In the genomic region with DNA sequence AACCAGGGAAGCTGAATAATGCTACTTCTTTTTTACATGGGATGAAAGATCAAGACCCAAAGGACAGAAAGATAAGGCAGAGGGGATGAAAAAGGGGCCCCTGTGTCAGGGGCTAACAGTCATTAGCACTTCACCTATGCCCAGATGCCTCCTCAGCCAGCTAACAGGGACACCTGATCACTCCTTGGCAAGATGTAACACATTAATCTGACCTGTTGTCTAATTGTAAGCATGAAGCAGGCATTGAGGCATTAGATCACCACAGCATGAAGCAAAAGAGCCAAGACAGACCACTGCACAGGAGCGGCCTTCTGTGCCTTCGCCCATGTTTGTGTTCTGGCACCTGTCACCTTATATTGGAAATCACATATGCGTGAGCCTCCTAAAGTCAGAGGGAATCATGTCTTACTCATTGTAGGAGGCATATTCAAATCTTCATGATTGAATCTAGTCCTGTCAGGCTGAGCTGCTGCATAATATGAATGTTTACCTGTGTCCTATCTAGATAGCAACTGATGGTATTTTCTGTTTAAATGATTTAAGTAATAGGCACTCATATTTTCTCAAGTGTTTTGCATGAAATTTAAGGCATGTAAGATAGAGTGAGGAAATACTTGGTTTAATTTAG, we compare ENCODE assay signal across 33 cellular contexts. TPM values are rescaled to one million over a fixed set of nuclear protein-coding genes. Genes with fewer than 3 reads are reported as not detected.
DNase-seq lines count a peak whose midpoint lies in the region; ATAC-seq, FAIRE-seq and TF ChIP-seq lines count a peak whose summit lies in the region.
"Had no signal": no experiment of that assay in that cellular context is flagged by ENCODE, and none has a peak within 500 bp of the region (broad histone marks: within the 10 kb centered on the region; RNA-seq: fewer than 3 reads in every experiment).

No MANE protein-coding gene starts in this region.

- no peak for TF ChIP-seq CTCF in DOHH2 (IDR thresholded peaks at IDR 0.05; ENCODE audit: low read depth, low read length, poor library complexity, severe bottlenecking)
- no peak for TF ChIP-seq CTCF in K562 (IDR thresholded peaks at IDR 0.05 in 2 of 3, conservative IDR thresholded peaks at IDR 0.05 in 1 of 3; ENCODE audit: insufficient read depth in 2 of 3, low read depth in 1 of 3, low read length in 3 of 3)
- no peak for TF ChIP-seq CTCF in parathyroid adenoma (IDR thresholded peaks at IDR 0.05)

- H3K36me3 ChIP-seq in DOHH2 (ENCODE audit: control insufficient read depth, low read length): peaks cover 45% of the 10 kb centered on the region
- no peaks in the 10 kb centered on the region for H3K36me3 ChIP-seq in K562 (ENCODE audit: control insufficient read depth, insufficient read depth, low read length)
- H3K36me3 ChIP-seq in parathyroid adenoma (ENCODE audit: control insufficient read depth, insufficient read depth, low read length): no peaks in the 10 kb centered on the region
- H3K36me3 ChIP-seq: heart right ventricle, SJSA1, thoracic aorta had no signal

- H3K4me2 ChIP-seq in DOHH2 (ENCODE audit: low read length) (0 out of 2 replicates have a peak overlapping the region, but pooled peaks have one; percentile 12), K562 (ENCODE audit: insufficient read depth, low read length) (no peak overlapping the region), parathyroid adenoma (ENCODE audit: low read length) (peak overlapping the region; percentile 20)
- H3K4me2 ChIP-seq: KMS-11 had no signal

- no peaks in the 10 kb centered on the region for H3K9me3 ChIP-seq in DOHH2 (ENCODE audit: control insufficient read depth, insufficient read depth, low read length)
- no peaks in the 10 kb centered on the region for H3K9me3 ChIP-seq in K562 (replicated peaks; ENCODE audit: control insufficient read depth, insufficient read depth, low read depth, low read length)
- no peaks in the 10 kb centered on the region for H3K9me3 ChIP-seq in parathyroid adenoma (ENCODE audit: control insufficient read depth, low read length)
- H3K9me3 ChIP-seq: body of pancreas, heart right ventricle, SJSA1, spleen, thoracic aorta had no signal

- H3K79me2 ChIP-seq in DOHH2 (ENCODE audit: control insufficient read depth, low read length) (peaks cover 99% of the 10 kb centered on the region), K562 (ENCODE audit: control insufficient read depth, insufficient read depth, low read length) (no peaks in the 10 kb centered on the region), parathyroid adenoma (peaks cover 40% of the 10 kb centered on the region)

- intact Hi-C loops in K562 (cut with micrococcal nuclease): no loop called here

- H2AFZ ChIP-seq in K562 (ENCODE audit: low read depth, low read length) (no peak overlapping the region), parathyroid adenoma (no peak overlapping the region)

- H4K20me1 ChIP-seq in DOHH2 (ENCODE audit: control insufficient read depth, insufficient read depth, low read depth, low read length): peaks cover 40% of the 10 kb centered on the region
- H4K20me1 ChIP-seq in K562 (replicated peaks; ENCODE audit: control insufficient read depth, insufficient read depth, low read length): peaks cover 9% of the 10 kb centered on the region

- FAIRE-seq in K562 (lab: Jason Lieb, UNC): no peak
- FAIRE-seq: G401.6, GM18507, HTR-8/SVneo, TTC549 had no signal

- H3F3A ChIP-seq in DOHH2 (ENCODE audit: control insufficient read depth, insufficient read depth): no peaks in the 10 kb centered on the region

- H3K9ac ChIP-seq in K562 (ENCODE audit: insufficient read depth in 1 of 2, low read depth in 2 of 2, low read length in 2 of 2) (no peak overlapping the region), parathyroid adenoma (no peak overlapping the region)
- H3K9ac ChIP-seq: KMS-11 had no signal

- CTCF ChIA-PET in K562 (lab: Yijun Ruan, JAX; ENCODE audit: low intra/inter-chr PET ratio): no interaction called here

- no peak overlapping the region for H3K4me3 ChIP-seq in DOHH2 (ENCODE audit: low read length)
- H3K4me3 ChIP-seq in K562: no peak overlapping the region
- H3K4me3 ChIP-seq in parathyroid adenoma (ENCODE audit: low read depth, low read length): no peak overlapping the region
- H3K4me3 ChIP-seq: body of pancreas, heart right ventricle, SJSA1, spleen, thoracic aorta had no signal

- H3K9me2 ChIP-seq in DOHH2 (replicated peaks; ENCODE audit: control insufficient read depth, low read length): no peaks in the 10 kb centered on the region

- DNase-seq in K562 (ENCODE audit: extremely low read depth in 1 of 4, low spot score in 3 of 4) (no peak), NCI-H345 (lab: John Stamatoyannopoulos, UW) (no peak)
- DNase-seq: activated CD8-positive, alpha-beta T cell treated with anti-CD3 and anti-CD28 coated beads, Interleukin-2, amount 10 ng/mL, durations not matched to agents 7 days and 5 days; activated T-cell treated with anti-CD3 and anti-CD28 coated beads for 4 hours; body of pancreas; effector CD8-positive, alpha-beta T cell; foreskin fibroblast; GOT3; heart right ventricle; mesenchymal stem cell; NCI-H1694; NCI-H226; spleen; stimulated activated CD4-positive, alpha-beta T cell treated with anti-CD3 and anti-CD28 coated beads, Interleukin-4, amount 100 ng/mL, for 24 hours; stimulated activated naive CD4-positive, alpha-beta T cell; T-cell had no signal

- no TSS peak for BruUV-seq in K562 (replicated peaks; lab: Mats Ljungman, UMichigan)

- TF ChIP-seq POLR2A in K562 (conservative IDR thresholded peaks at IDR 0.05): no peak

- H3K9me1 ChIP-seq in K562 (ENCODE audit: control insufficient read depth, insufficient read depth, low read length): no peaks in the 10 kb centered on the region

- H3K4me1 ChIP-seq in DOHH2 (ENCODE audit: control insufficient read depth, low read length) (peaks cover 53% of the 10 kb centered on the region), K562 (replicated peaks in 1 of 2; ENCODE audit: control insufficient read depth in 2 of 2, insufficient read depth in 2 of 2, low read length in 2 of 2) (no peaks in the 10 kb centered on the region), parathyroid adenoma (peaks cover 37% of the 10 kb centered on the region)

- TF ChIP-seq EP300 in K562 (IDR thresholded peaks at IDR 0.05; ENCODE audit: low read length): no peak

- no peak for TF ChIP-seq RAD21 in K562 (CRISPR knock-in tag; conservative IDR thresholded peaks at IDR 0.05 in 1 of 2, IDR thresholded peaks at IDR 0.05 in 1 of 2)

- in situ Hi-C loops in K562 (cut with MboI): no loop called here

- POLR2A ChIA-PET in K562 (lab: Yijun Ruan, JAX): interaction anchor here (0.7 to 1.1 kb wide), 3 partner anchors 13 to 64 kb away, joined by 3 to 4 read pairs (median 3); no protein-coding TSS in a partner anchor

- H3K27me3 ChIP-seq in DOHH2 (ENCODE audit: control insufficient read depth, low read length): no peaks in the 10 kb centered on the region
- peaks cover 7 to 35% of the 10 kb centered on the region in 2 experiments for H3K27me3 ChIP-seq in K562 (ENCODE audit: control insufficient read depth in 2 of 2, insufficient read depth in 2 of 2, low read length in 2 of 2)
- no peaks in the 10 kb centered on the region for H3K27me3 ChIP-seq in parathyroid adenoma (ENCODE audit: control insufficient read depth, insufficient read depth, low read length)
- H3K27me3 ChIP-seq: body of pancreas, heart right ventricle, SJSA1, spleen had no signal

- ATAC-seq in HG02870 (IDR thresholded peaks at IDR 0.05; ENCODE audit: unreplicated experiment) (peak; percentile 48), K562 (no peak), GM21390 (IDR thresholded peaks at IDR 0.05; ENCODE audit: unreplicated experiment) (no peak), HG02759 (IDR thresholded peaks at IDR 0.05; ENCODE audit: unreplicated experiment) (no peak), HG02798 (IDR thresholded peaks at IDR 0.05; ENCODE audit: poor library complexity, unreplicated experiment) (no peak)
- ATAC-seq: activated CD8-positive, alpha-beta T cell treated with anti-CD3 and anti-CD28 coated beads, Interleukin-2, amount 10 ng/mL, durations not matched to agents 7 days and 5 days; body of pancreas; left lobe of liver; T-cell had no signal

- no peak overlapping the region for H3K27ac ChIP-seq in DOHH2 (ENCODE audit: low read depth, low read length)
- no peak overlapping the region for H3K27ac ChIP-seq in K562 (ENCODE audit: extremely low read depth, low read depth, low read length)
- peak overlapping the region; percentile 92 for H3K27ac ChIP-seq in parathyroid adenoma
- H3K27ac ChIP-seq: body of pancreas, KMS-11, SJSA1, spleen, thoracic aorta had no signal

- WGBS in K562 (ENCODE audit: insufficient coverage, low coverage, missing lambda C conversion rate): 5% methylated on average over 3 of the region's 3 CpGs

TF ChIP-seq in K562, 482 proteins besides CTCF, POLR2A, EP300 and RAD21:
- no peak for TF ChIP-seq KDM2B (CRISPR knock-in tag; IDR thresholded peaks at IDR 0.05)
- TF ChIP-seq CBX8 (IDR thresholded peaks at IDR 0.05; ENCODE audit: borderline replicate concordance, extremely low read depth, low read depth, low read length, poor library complexity, severe bottlenecking): peak; percentile 48

RNA-seq across cellular contexts. Expression of gene PTTG2, which starts 48.4 kb away (rescaled TPM):
- not detected in 2 replicates for total RNA-seq in K562 (2011; cell fraction: chromatin; rRNA removed; ENCODE audit: low replicate concordance)
- not detected in 2 replicates for total RNA-seq in K562 (2011; cell fraction: nucleolus; rRNA removed)
- total RNA-seq in K562 (2011; cell fraction: nucleoplasm; rRNA removed): not detected in 2 replicates
- total RNA-seq in K562 (2014; rRNA removed): not detected in 2 replicates
- total RNA-seq in K562 (2014; rRNA removed; fragmentation: Illumina TruSeq; extraction: Trizol): not detected in 2 replicates
- not detected in 2 replicates for total RNA-seq in K562 (2015; rRNA removed; fragmentation: Illumina TruSeq; extraction: Trizol)
- not detected in 2 replicates for total RNA-seq in K562 (2021)
- not detected in 2 replicates for polyA plus RNA-seq in K562 (2011; rRNA removed)
- polyA plus RNA-seq in K562 (2011; cell fraction: cytosol; rRNA removed): not detected in 2 replicates
- polyA plus RNA-seq in K562 (2011; cell fraction: nucleus; rRNA removed): not detected in 2 replicates
- polyA plus RNA-seq in K562 (2012): not detected in 2 replicates
- not detected in 2 replicates for polyA plus RNA-seq in K562 (2014; fragmentation: Illumina TruSeq; extraction: Trizol)
- polyA plus RNA-seq in K562 (2014; fragmentation: Nextera tagmentation; extraction: Ambion mirVana): not detected
- polyA plus RNA-seq in K562 (2014; rRNA removed): not detected in 2 replicates
- not detected in 2 replicates for polyA minus RNA-seq in K562 (2011; rRNA and poly(A)+ RNA removed)
- polyA minus RNA-seq in K562 (2011; cell fraction: cytosol; rRNA and poly(A)+ RNA removed): not detected in 2 replicates
- not detected in 2 replicates for polyA minus RNA-seq in K562 (2011; cell fraction: nucleus; rRNA and poly(A)+ RNA removed)
- total RNA-seq: left lobe of liver, renal cortical epithelial cell, RPMI7951, SJSA1 had no signal
- polyA plus RNA-seq: AG04450 had no signal
